In genomic region chr10:1736180-1736971, GRCh38 we compare ENCODE assay signal across 1 cellular context.
TF ChIP-seq lines count a peak whose summit lies in the region.

No MANE protein-coding gene starts in this region.

TF ChIP-seq in H1, 55 proteins besides CTCF, POLR2A, EP300 and RAD21 (continued from another document):
- TF ChIP-seq SP1 (IDR thresholded peaks at IDR 0.05; ENCODE audit: low read depth, low read length) (no peak), HDAC6 (IDR thresholded peaks at IDR 0.05; ENCODE audit: low read depth, low read length) (no peak)
